6 cellular contexts compared by ENCODE assay signal in the genomic region with DNA sequence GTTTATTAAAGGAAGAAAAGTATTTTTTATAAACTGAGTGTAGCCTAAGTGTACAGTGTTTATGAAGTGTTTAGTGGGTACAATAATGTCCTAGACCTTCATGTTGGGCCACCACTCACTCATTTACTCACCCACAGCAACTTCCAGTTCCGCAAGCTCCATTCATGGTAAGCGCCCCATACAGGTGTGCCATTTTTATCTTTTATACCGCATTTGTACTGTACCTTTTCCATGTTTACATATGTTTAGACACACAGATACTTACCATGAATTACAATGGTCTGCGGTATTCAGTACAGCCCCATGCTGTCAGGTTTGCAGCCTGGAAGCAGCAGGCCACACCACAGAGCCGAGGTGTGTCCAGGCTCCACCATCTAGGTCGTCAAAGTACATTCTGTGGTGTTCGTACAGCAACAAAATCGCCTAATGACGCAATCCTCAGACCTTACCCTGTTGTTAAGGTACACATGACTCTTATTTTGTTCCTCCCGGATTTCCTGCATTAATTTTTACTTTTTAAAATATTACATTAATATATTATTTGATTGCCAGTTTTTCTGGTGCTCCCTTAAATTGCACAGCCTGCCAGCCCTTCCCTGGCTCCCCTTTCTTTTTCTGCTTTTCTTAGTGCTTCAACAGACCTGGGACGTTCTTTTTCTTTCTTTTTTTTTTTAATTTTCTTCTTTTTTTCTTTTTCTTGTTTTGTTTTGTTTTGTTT. TPM values are rescaled to one million over a fixed set of nuclear protein-coding genes. Genes with fewer than 3 reads are reported as not detected.
A peak's percentile ranks its signal among the peaks of the same experiment; 100 is the strongest.
DNase-seq lines count a peak whose midpoint lies in the region; ATAC-seq and TF ChIP-seq lines count a peak whose summit lies in the region.

No MANE protein-coding gene starts in this region.

- H3K9me3 ChIP-seq in OCI-LY7 (ENCODE audit: low read length) (no peaks in the 10 kb centered on the region), endodermal cell (ENCODE audit: control insufficient read depth, low read length) (no peaks in the 10 kb centered on the region), skeletal muscle tissue (ENCODE audit: control insufficient read depth in 3 of 3, low read length in 3 of 3) (no peaks in the 10 kb centered on the region)

- peaks cover 35% of the 10 kb centered on the region for H3K79me2 ChIP-seq in OCI-LY7 (ENCODE audit: insufficient read depth, low read depth, low read length)

- CTCF ChIA-PET in OCI-LY7 (lab: Charles Lee; ENCODE audit: unreplicated experiment) = interaction anchor here (1.7 kb wide), 1 partner anchor 82 kb away, joined by 4 read pairs; no protein-coding TSS in a partner anchor

- DNase-seq in GM12864 (ENCODE audit: low read depth) = no peak
- peak; percentile 36 for DNase-seq in OCI-LY7 (ENCODE audit: low spot score)
- DNase-seq in endodermal cell = no peak
- DNase-seq in hippocampal formation (lab: John Stamatoyannopoulos, UW) = no peak

- H3K4me1 ChIP-seq in OCI-LY7 (ENCODE audit: insufficient read depth, low read length, poor library complexity, severe bottlenecking) = peaks cover 28% of the 10 kb centered on the region
- peaks cover 19% of the 10 kb centered on the region for H3K4me1 ChIP-seq in endodermal cell (ENCODE audit: control insufficient read depth, insufficient read depth, low read length)
- peaks cover 7 to 23% (median 15%) of the 10 kb centered on the region in 3 donors for H3K4me1 ChIP-seq in skeletal muscle tissue (ENCODE audit: control insufficient read depth in 3 of 3, insufficient read depth in 3 of 3, low read length in 3 of 3)

- H3K4me3 Mint-ChIP-seq in endodermal cell = peak overlapping the region; percentile 98

- 91 to 97% methylated on average over 9 to 10 of the region's 11 CpGs for WGBS in endodermal cell (ENCODE audit: insufficient coverage in 1 of 2, insufficient read length in 1 of 2), 2 experiments

- H3K9me2 ChIP-seq in OCI-LY7 (ENCODE audit: insufficient read depth, low read length) = no peaks in the 10 kb centered on the region

- intact Hi-C loops in OCI-LY7 (cut with micrococcal nuclease; ENCODE audit: unreplicated experiment) = loop anchor here (5.0 kb wide), 5 partner anchors 185 to 1550 kb away; partner anchors contain the start of genes AGK, BRAF, CASP2 and MRPS33

- peak overlapping the region; percentile 80 for H2AFZ ChIP-seq in OCI-LY7 (ENCODE audit: low read length)

- peaks cover 36% of the 10 kb centered on the region for H3K4me1 Mint-ChIP-seq in endodermal cell

- peak overlapping the region; percentile 82 for H3K9ac ChIP-seq in endodermal cell (ENCODE audit: extremely low read depth, low read length, poor library complexity, severe bottlenecking)
- H3K9ac ChIP-seq in skeletal muscle tissue (ENCODE audit: low read depth in 1 of 3, low read length in 3 of 3) = peak overlapping the region in 2 of 3 donors; percentile 83 to 87

- H3K9me3 Mint-ChIP-seq in endodermal cell = no peaks in the 10 kb centered on the region

- peak overlapping the region; percentile 74 for H3K4me2 ChIP-seq in OCI-LY7 (ENCODE audit: low read length)

- H3K27me3 Mint-ChIP-seq in endodermal cell (ENCODE audit: insufficient read depth) = no peaks in the 10 kb centered on the region

- H3K4me3 ChIP-seq in GM12864 (ENCODE audit: low read depth, low read length) (peak overlapping the region; percentile 76), OCI-LY7 (ENCODE audit: low read depth, low read length, poor library complexity, severe bottlenecking) (peak overlapping the region; percentile 79), endodermal cell (ENCODE audit: low read length) (peak overlapping the region; percentile 95), skeletal muscle tissue (ENCODE audit: low read length in 3 of 3) (peak overlapping the region; percentile 99 to 100 (median 99))

- H3K27ac ChIP-seq in OCI-LY7 (ENCODE audit: low read depth, low read length, poor library complexity, severe bottlenecking) = peak overlapping the region; percentile 73
- H3K27ac ChIP-seq in endodermal cell (ENCODE audit: low read depth, low read length) = no peak overlapping the region
- H3K27ac ChIP-seq in skeletal muscle tissue (ENCODE audit: low read depth, low read length) = peak overlapping the region; percentile 79

- POLR2A ChIA-PET in OCI-LY7 (lab: Charles Lee) = interaction anchor here (0.6 to 2.1 kb wide), 7 partner anchors 15 to 94 kb away, joined by 3 to 7 read pairs (median 3); partner anchors contain the start of gene DENND11

- H3K36me3 ChIP-seq in OCI-LY7 (ENCODE audit: insufficient read depth, low read length) = peaks cover 33% of the 10 kb centered on the region
- peaks cover 18% of the 10 kb centered on the region for H3K36me3 ChIP-seq in endodermal cell (ENCODE audit: control insufficient read depth, insufficient read depth, low read length)
- H3K36me3 ChIP-seq in skeletal muscle tissue (ENCODE audit: control insufficient read depth in 3 of 3, insufficient read depth in 3 of 3, low read length in 3 of 3) = peaks cover 10 to 25% (median 16%) of the 10 kb centered on the region in 3 donors

- no peak for ATAC-seq in HG03196 (IDR thresholded peaks at IDR 0.05; ENCODE audit: unreplicated experiment)

- BruUV-seq in OCI-LY7 (replicated peaks; lab: Mats Ljungman, UMichigan) = TSS peak; percentile 90

- H4K20me1 ChIP-seq in OCI-LY7 (ENCODE audit: insufficient read depth, low read length) = peaks cover 6% of the 10 kb centered on the region; the same call in 1 of the 2 replicates

- H3K27me3 ChIP-seq in endodermal cell (ENCODE audit: control insufficient read depth, insufficient read depth, low read length, poor library complexity, severe bottlenecking) = no peaks in the 10 kb centered on the region
- H3K27me3 ChIP-seq in skeletal muscle tissue (ENCODE audit: control insufficient read depth in 3 of 3, insufficient read depth in 3 of 3, low read length in 3 of 3) = no peaks in the 10 kb centered on the region

- H3K27ac Mint-ChIP-seq in endodermal cell = peak overlapping the region; percentile 100

- TF ChIP-seq CTCF in GM12864 (IDR thresholded peaks at IDR 0.05; ENCODE audit: low read depth, low read length, missing control alignments) (no peak), OCI-LY7 (conservative IDR thresholded peaks at IDR 0.05; ENCODE audit: low read length) (no peak), endodermal cell (conservative IDR thresholded peaks at IDR 0.05) (no peak)

- peaks cover 24% of the 10 kb centered on the region for H3K36me3 Mint-ChIP-seq in endodermal cell (ENCODE audit: low read depth)

RNA-seq across cellular contexts. Expression of gene SSBP1, which starts 0.9 kb away (rescaled TPM):
- 177 and 235 TPM in 2 replicates for total RNA-seq in OCI-LY7 (2014; rRNA removed; shearing (Covaris generic))
- 157 and 178 TPM in 2 replicates for total RNA-seq in OCI-LY7 (2022)
- 100 to 1,000 TPM; 179 to 194 TPM for total RNA-seq in endodermal cell
- polyA plus RNA-seq in endodermal cell (2013, experiment 1 of 2) = 166 TPM
- 154 TPM for polyA plus RNA-seq in endodermal cell (2013, experiment 2 of 2)
- 101 TPM for total RNA-seq in skeletal muscle tissue

RNA-seq across cellular contexts. Expression of gene TAS2R3, which starts 26.6 kb away (rescaled TPM):
- total RNA-seq in OCI-LY7 (2014; rRNA removed; shearing (Covaris generic)) = 2.5 and 3.8 TPM in 2 replicates
- total RNA-seq in OCI-LY7 (2022) (1.5 and 2.4 TPM in 2 replicates), endodermal cell (1 to 10 TPM; 1.6 to 2.6 TPM), skeletal muscle tissue (3.7 TPM)
- 0.28 TPM for polyA plus RNA-seq in endodermal cell (2013, experiment 1 of 2)
- polyA plus RNA-seq in endodermal cell (2013, experiment 2 of 2) = 0.41 TPM

RNA-seq across cellular contexts. Expression of gene WEE2, which starts 29.1 kb away (rescaled TPM):
- total RNA-seq in OCI-LY7 (2014; rRNA removed; shearing (Covaris generic)) = not detected in 2 replicates
- total RNA-seq in OCI-LY7 (2022) (not detected in 2 replicates), endodermal cell (not detected), skeletal muscle tissue (not detected)
- polyA plus RNA-seq in endodermal cell (2013, experiment 1 of 2) = 0.11 TPM
- not detected for polyA plus RNA-seq in endodermal cell (2013, experiment 2 of 2)

RNA-seq across cellular contexts. Expression of gene DENND11, which starts 35.3 kb away (rescaled TPM):
- total RNA-seq in OCI-LY7 (2014; rRNA removed; shearing (Covaris generic)) = 3.8 and 4.9 TPM in 2 replicates
- total RNA-seq in OCI-LY7 (2022) = 9.7 and 9.9 TPM in 2 replicates
- total RNA-seq in endodermal cell = 10 to 100 TPM; 24.5 to 25.4 TPM
- 26.1 TPM for polyA plus RNA-seq in endodermal cell (2013, experiment 1 of 2)
- polyA plus RNA-seq in endodermal cell (2013, experiment 2 of 2) = 22.6 TPM
- 11.5 TPM for total RNA-seq in skeletal muscle tissue

RNA-seq across cellular contexts. Expression of gene TAS2R4, which starts 39.2 kb away (rescaled TPM):
- total RNA-seq in OCI-LY7 (2014; rRNA removed; shearing (Covaris generic)) = 1.6 and 2.4 TPM in 2 replicates
- total RNA-seq in OCI-LY7 (2022) = 1.2 and 1.8 TPM in 2 replicates
- total RNA-seq in endodermal cell = 1 to 10 TPM; 2.3 to 2.5 TPM
- polyA plus RNA-seq in endodermal cell (2013, experiment 1 of 2) = 0.43 TPM
- polyA plus RNA-seq in endodermal cell (2013, experiment 2 of 2) = 0.46 TPM
- total RNA-seq in skeletal muscle tissue = 4.2 TPM
